In the genomic region with DNA sequence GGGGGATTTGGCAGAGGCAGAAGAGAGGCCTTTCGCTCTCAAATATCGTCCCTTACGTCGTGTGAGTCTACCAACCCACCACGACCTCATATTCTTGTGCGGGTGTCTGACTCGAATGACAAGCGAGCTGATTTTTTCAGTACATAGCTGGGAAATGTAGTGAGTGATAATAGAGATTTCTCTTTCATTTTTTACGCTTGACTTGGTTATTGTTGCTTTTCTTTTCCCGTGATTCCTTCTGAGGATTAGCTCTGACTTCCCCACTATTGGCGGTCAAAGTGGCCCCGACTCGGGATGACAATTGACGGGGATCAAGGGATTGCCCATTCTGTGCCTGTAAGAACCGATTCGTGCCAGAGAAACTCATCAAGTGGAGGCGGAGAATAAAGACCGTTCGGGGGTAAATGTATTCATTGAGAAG, we compare ENCODE assay signal across 8 cellular contexts. TPM values are rescaled to one million over a fixed set of nuclear protein-coding genes. Genes with fewer than 3 reads are reported as not detected.
A peak's percentile ranks its signal among the peaks of the same experiment; 100 is the strongest.
DNase-seq lines count a peak whose midpoint lies in the region; TF ChIP-seq lines count a peak whose summit lies in the region.

No MANE protein-coding gene starts in this region.

- H3K4me3 Mint-ChIP-seq in MCF 10A (ENCODE audit: unreplicated experiment) = peak overlapping the region; percentile 62

- H3K4me3 ChIP-seq in ACC112 (ENCODE audit: low read depth, low read length) (peak overlapping the region; percentile 68), muscle layer of colon (ENCODE audit: low read depth in 1 of 2, low read length in 2 of 2) (peak overlapping the region; percentile 45 to 66)

- H3K36me3 ChIP-seq in ACC112 (ENCODE audit: insufficient read depth, low read length) (no peaks in the 10 kb centered on the region), muscle layer of colon (ENCODE audit: insufficient read depth, low read length) (no peaks in the 10 kb centered on the region)

- peaks cover 7% of the 10 kb centered on the region for H3K4me1 ChIP-seq in ACC112 (ENCODE audit: control insufficient read depth, insufficient read depth, low read length, unreplicated experiment)
- peaks cover 35% of the 10 kb centered on the region for H3K4me1 ChIP-seq in muscle layer of colon (ENCODE audit: insufficient read depth, low read length)

- H3K27ac ChIP-seq in ACC112 (ENCODE audit: low read depth, low read length) (no peak overlapping the region), muscle layer of colon (ENCODE audit: low read depth, low read length) (no peak overlapping the region)

- no peaks in the 10 kb centered on the region for H3K9me3 ChIP-seq in muscle layer of colon (ENCODE audit: low read length)

- peak overlapping the region; percentile 36 for H2AFZ ChIP-seq in ACC112 (ENCODE audit: low read length, unreplicated experiment)

- H3K9ac ChIP-seq in muscle layer of colon (ENCODE audit: low read length) = no peak overlapping the region

- CTCF ChIA-PET in MCF 10A (lab: Yijun Ruan, JAX) = interaction anchor here (0.6 to 0.9 kb wide), 2 partner anchors 45 to 374 kb away, joined by 3 read pairs; no protein-coding TSS in a partner anchor

- BruUV-seq in MCF 10A (replicated peaks; lab: Mats Ljungman, UMichigan) = no TSS peak

- intact Hi-C loops in MCF 10A (cut with micrococcal nuclease) = no loop called here

- no peaks in the 10 kb centered on the region for H3K36me3 Mint-ChIP-seq in MCF 10A (ENCODE audit: insufficient read depth, unreplicated experiment)

- DNase-seq in GM20000 (ENCODE audit: low spot score) (peak; percentile 59), MCF 10A (ENCODE audit: unreplicated experiment) (no peak), HuH-7 (ENCODE audit: low spot score) (no peak), HT-29 (ENCODE audit: low spot score) (no peak), KG1 (lab: John Stamatoyannopoulos, UW) (no peak)
- no peak for DNase-seq in activated effector memory CD4-positive, alpha-beta T cell treated with anti-CD3 and anti-CD28 coated beads, Interleukin-2, amount 50 U/mL, for 16 hours

- H3K27me3 ChIP-seq in ACC112 (ENCODE audit: insufficient read depth, low read length) (peaks cover 77% of the 10 kb centered on the region), muscle layer of colon (ENCODE audit: control insufficient read depth in 1 of 2, insufficient read depth in 2 of 2, low read length in 2 of 2) (peaks cover 44 to 83% of the 10 kb centered on the region in 2 donors)

- H3K27ac Mint-ChIP-seq in MCF 10A (ENCODE audit: low read depth, unreplicated experiment) = no peak overlapping the region

- H3K27me3 Mint-ChIP-seq in MCF 10A (ENCODE audit: insufficient read depth, unreplicated experiment) = peaks cover 11% of the 10 kb centered on the region

- no peaks in the 10 kb centered on the region for H3K9me3 Mint-ChIP-seq in MCF 10A (ENCODE audit: unreplicated experiment)

- no peaks in the 10 kb centered on the region for H3K79me2 ChIP-seq in ACC112 (ENCODE audit: control insufficient read depth, insufficient read depth, low read length, unreplicated experiment)

- POLR2A ChIA-PET in MCF 10A (lab: Yijun Ruan, JAX) = no interaction called here

- TF ChIP-seq CTCF in GM20000 (IDR thresholded peaks at IDR 0.05; ENCODE audit: extremely low read depth, missing control alignments) (no peak), MCF 10A (IDR thresholded peaks at IDR 0.05; ENCODE audit: unreplicated experiment) (no peak)

- H3K4me1 Mint-ChIP-seq in MCF 10A (ENCODE audit: insufficient read depth, unreplicated experiment) = peaks cover 18% of the 10 kb centered on the region

RNA-seq across cellular contexts. Expression of a gene that starts 44.3 kb away (rescaled TPM):
- 35.5 and 71.8 TPM in 2 replicates for total RNA-seq in MCF 10A (2022)
- total RNA-seq in HT-29 (2014; rRNA removed; shearing (Covaris generic)) = 18.2 and 21.2 TPM in 2 replicates

RNA-seq across cellular contexts. Expression of a gene that starts 47.0 kb away (rescaled TPM):
- total RNA-seq in MCF 10A (2022) = not detected in 2 replicates
- total RNA-seq in HT-29 (2014; rRNA removed; shearing (Covaris generic)) = not detected in 2 replicates
